ENCODE assay signal across 17 cellular contexts in the genomic region with DNA sequence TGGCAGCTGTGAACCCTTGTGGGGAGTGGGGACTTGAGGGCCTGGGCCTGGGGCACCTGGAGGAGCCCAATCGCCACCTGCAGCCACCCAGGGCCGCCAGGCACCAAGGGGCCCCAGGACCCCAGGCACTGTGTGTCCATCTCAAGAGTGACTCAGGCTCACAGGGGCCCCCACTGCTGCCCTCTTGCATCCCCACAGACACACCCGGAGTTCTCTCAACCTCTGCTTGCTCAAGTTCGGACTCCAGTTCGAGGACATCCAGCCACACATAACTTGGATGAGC.
"Had no signal": no experiment of that assay in that cellular context is flagged by ENCODE, and none has a peak within 500 bp of the region (broad histone marks: within the 10 kb centered on the region; RNA-seq: fewer than 3 reads in every experiment).

No MANE protein-coding gene starts in this region.

- H3K4me1 Mint-ChIP-seq: memory B cell had no signal

- ATAC-seq: effector memory CD8-positive, alpha-beta T cell; natural killer cell treated with Interleukin-12 subunit alpha and Interleukin-12 subunit beta and Interleukin-15 and Interleukin-18, amount 100 ng/mL, for 72 hours; sciatic nerve; stimulated activated naive CD8-positive, alpha-beta T cell treated with anti-CD3 and anti-CD28 coated beads, Interleukin-15, Interleukin-2, amounts not matched to agents 100 U/mL and 50 U/mL, for 24 hours had no signal

- H3K27me3 ChIP-seq: thyroid gland, uterus had no signal

- H3K27ac Mint-ChIP-seq: dendritic cell treated with granulocyte-macrophage colony-stimulating factor and Interleukin-4, amounts not matched to agents 40 ng/mL and 50 ng/mL, for 4 days; effector memory CD8-positive, alpha-beta T cell; memory B cell; natural killer cell treated with Interleukin-12 subunit alpha and Interleukin-12 subunit beta and Interleukin-15 and Interleukin-18, amount 100 ng/mL, for 72 hours; type B pancreatic cell had no signal

- H3K9me3 Mint-ChIP-seq: dendritic cell treated with granulocyte-macrophage colony-stimulating factor and Interleukin-4, amounts not matched to agents 40 ng/mL and 50 ng/mL, for 4 days; effector memory CD8-positive, alpha-beta T cell; memory B cell; natural killer cell treated with Interleukin-12 subunit alpha and Interleukin-12 subunit beta and Interleukin-15 and Interleukin-18, amount 100 ng/mL, for 72 hours; type B pancreatic cell had no signal

- H3K27me3 Mint-ChIP-seq: natural killer cell treated with Interleukin-12 subunit alpha and Interleukin-12 subunit beta and Interleukin-15 and Interleukin-18, amount 100 ng/mL, for 72 hours had no signal

- H3K4me3 ChIP-seq: esophagus muscularis mucosa, skin epidermis, suprapubic skin, thyroid gland, uterus had no signal

- H3K4me3 Mint-ChIP-seq: dendritic cell treated with granulocyte-macrophage colony-stimulating factor and Interleukin-4, amounts not matched to agents 40 ng/mL and 50 ng/mL, for 4 days; effector memory CD8-positive, alpha-beta T cell; memory B cell; natural killer cell treated with Interleukin-12 subunit alpha and Interleukin-12 subunit beta and Interleukin-15 and Interleukin-18, amount 100 ng/mL, for 72 hours; type B pancreatic cell had no signal

- H3K27ac ChIP-seq: epithelial cell of prostate, esophagus muscularis mucosa, skin epidermis, suprapubic skin, thyroid gland, uterus had no signal

- DNase-seq: effector memory CD8-positive, alpha-beta T cell; kidney glomerular epithelial cell; midbrain; stimulated activated CD4-positive, alpha-beta T cell treated with anti-CD3 and anti-CD28 coated beads, Interleukin-12 subunit alpha, Interleukin-12 subunit beta, amount 100 ng/mL, for 4 hours; stimulated activated naive CD8-positive, alpha-beta T cell treated with anti-CD3 and anti-CD28 coated beads, Interleukin-15, Interleukin-2, amounts not matched to agents 100 U/mL and 50 U/mL, for 24 hours; thyroid gland had no signal

- H3K4me1 ChIP-seq: esophagus muscularis mucosa, suprapubic skin, thyroid gland, uterus had no signal

- FAIRE-seq: colon had no signal

- H3K36me3 Mint-ChIP-seq: memory B cell; natural killer cell treated with Interleukin-12 subunit alpha and Interleukin-12 subunit beta and Interleukin-15 and Interleukin-18, amount 100 ng/mL, for 72 hours; type B pancreatic cell had no signal

- H3K9me3 ChIP-seq: suprapubic skin, thyroid gland, uterus had no signal

- H3K36me3 ChIP-seq: esophagus muscularis mucosa, suprapubic skin, thyroid gland, uterus had no signal
